24 cellular contexts compared by ENCODE assay signal in genomic region chr4:145320269-145320668, GRCh38.
"Had no signal": no experiment of that assay in that cellular context is flagged by ENCODE, and none has a peak within 500 bp of the region (broad histone marks: within the 10 kb centered on the region; RNA-seq: fewer than 3 reads in every experiment).

No MANE protein-coding gene starts in this region.

- H3K27ac Mint-ChIP-seq: activated CD4-positive, alpha-beta memory T cell treated with anti-CD3 and anti-CD28 coated beads for 36 hours; activated naive CD8-positive, alpha-beta T cell treated with anti-CD3 and anti-CD28 coated beads, Interleukin-2, amount 50 U/mL, for 24 hours; activated T-cell treated with anti-CD3 and anti-CD28 coated beads, Interleukin-2, amount 50 U/mL, for 72 hours; dendritic cell treated with granulocyte-macrophage colony-stimulating factor and Interleukin-4, amounts not matched to agents 40 ng/mL and 50 ng/mL, for 4 days; naive thymus-derived CD8-positive, alpha-beta T cell; stimulated activated naive B cell treated with anti-CD40 and anti-IgM and Interleukin-4, amounts not matched to agents 10 μg/mL and 1 μg/mL and 100 μg/mL, for 72 hours; T-helper 17 cell had no signal

- H3K4me1 Mint-ChIP-seq: activated naive CD8-positive, alpha-beta T cell treated with anti-CD3 and anti-CD28 coated beads, Interleukin-2, amount 50 U/mL, for 24 hours; naive thymus-derived CD8-positive, alpha-beta T cell; stimulated activated naive B cell treated with anti-CD40 and anti-IgM and Interleukin-4, amounts not matched to agents 10 μg/mL and 1 μg/mL and 100 μg/mL, for 72 hours; T-helper 17 cell had no signal

- FAIRE-seq: islet of Langerhans had no signal

- H3K4me3 Mint-ChIP-seq: activated CD4-positive, alpha-beta memory T cell treated with anti-CD3 and anti-CD28 coated beads for 36 hours; activated naive CD8-positive, alpha-beta T cell treated with anti-CD3 and anti-CD28 coated beads, Interleukin-2, amount 50 U/mL, for 24 hours; activated T-cell treated with anti-CD3 and anti-CD28 coated beads, Interleukin-2, amount 50 U/mL, for 72 hours; dendritic cell treated with granulocyte-macrophage colony-stimulating factor and Interleukin-4, amounts not matched to agents 40 ng/mL and 50 ng/mL, for 4 days; naive thymus-derived CD8-positive, alpha-beta T cell; stimulated activated naive B cell treated with anti-CD40 and anti-IgM and Interleukin-4, amounts not matched to agents 10 μg/mL and 1 μg/mL and 100 μg/mL, for 72 hours; T-helper 17 cell had no signal

- DNase-seq: activated CD4-positive, alpha-beta memory T cell treated with anti-CD3 and anti-CD28 coated beads for 36 hours; activated CD4-positive, alpha-beta T cell treated with anti-CD3 and anti-CD28 coated beads for 48 hours; activated effector memory CD4-positive, alpha-beta T cell treated with anti-CD3 and anti-CD28 coated beads, Interleukin-2, amount 50 U/mL, for 16 hours; activated naive CD4-positive, alpha-beta T cell treated with anti-CD3 and anti-CD28 coated beads, Interleukin-2, amount 50 U/mL, for 16 hours; activated naive CD8-positive, alpha-beta T cell treated with anti-CD3 and anti-CD28 coated beads, Interleukin-2, amount 50 U/mL, for 24 hours; activated T-cell treated with anti-CD3 and anti-CD28 coated beads, Interleukin-2, amount 50 U/mL, for 72 hours; anterior cingulate cortex; body of pancreas; effector CD8-positive, alpha-beta T cell; heart left ventricle; left cardiac atrium; lower lobe of right lung; naive thymus-derived CD8-positive, alpha-beta T cell; ovary; stimulated activated CD4-positive, alpha-beta T cell treated with anti-CD3 and anti-CD28 coated beads, Interleukin-2, amount 100 ng/mL, for 48 hours; stimulated activated CD8-positive, alpha-beta memory T cell treated with anti-CD3 and anti-CD28 coated beads, Interleukin-4, amount 100 ng/mL, for 48 hours; stimulated activated naive B cell treated with anti-CD40 and anti-IgM and Interleukin-4, amounts not matched to agents 10 μg/mL and 1 μg/mL and 100 μg/mL, for 72 hours; SW 1271; T-helper 17 cell; testis; upper lobe of left lung had no signal

- H3K9me3 Mint-ChIP-seq: activated CD4-positive, alpha-beta memory T cell treated with anti-CD3 and anti-CD28 coated beads for 36 hours; activated naive CD8-positive, alpha-beta T cell treated with anti-CD3 and anti-CD28 coated beads, Interleukin-2, amount 50 U/mL, for 24 hours; dendritic cell treated with granulocyte-macrophage colony-stimulating factor and Interleukin-4, amounts not matched to agents 40 ng/mL and 50 ng/mL, for 4 days; naive thymus-derived CD8-positive, alpha-beta T cell; stimulated activated naive B cell treated with anti-CD40 and anti-IgM and Interleukin-4, amounts not matched to agents 10 μg/mL and 1 μg/mL and 100 μg/mL, for 72 hours had no signal

- ATAC-seq: activated naive CD8-positive, alpha-beta T cell treated with anti-CD3 and anti-CD28 coated beads, Interleukin-2, amount 50 U/mL, for 24 hours; activated T-cell treated with anti-CD3 and anti-CD28 coated beads, Interleukin-2, amount 50 U/mL, for 72 hours; body of pancreas; gastroesophageal sphincter; heart left ventricle; left cardiac atrium; lower lobe of right lung; naive thymus-derived CD8-positive, alpha-beta T cell; stimulated activated naive B cell treated with anti-CD40 and anti-IgM and Interleukin-4, amounts not matched to agents 10 μg/mL and 1 μg/mL and 100 μg/mL, for 72 hours; T-helper 17 cell had no signal

- H3K27me3 Mint-ChIP-seq: dendritic cell treated with granulocyte-macrophage colony-stimulating factor and Interleukin-4, amounts not matched to agents 40 ng/mL and 50 ng/mL, for 4 days had no signal

- H3K36me3 Mint-ChIP-seq: activated CD4-positive, alpha-beta memory T cell treated with anti-CD3 and anti-CD28 coated beads for 36 hours; naive thymus-derived CD8-positive, alpha-beta T cell; stimulated activated naive B cell treated with anti-CD40 and anti-IgM and Interleukin-4, amounts not matched to agents 10 μg/mL and 1 μg/mL and 100 μg/mL, for 72 hours had no signal
